14 cellular contexts compared by ENCODE assay signal in genomic region chr3:19046440-19046839, GRCh38.
DNase-seq lines count a peak whose midpoint lies in the region; ATAC-seq, FAIRE-seq and TF ChIP-seq lines count a peak whose summit lies in the region.
"Had no signal": no experiment of that assay in that cellular context is flagged by ENCODE, and none has a peak within 500 bp of the region (broad histone marks: within the 10 kb centered on the region; RNA-seq: fewer than 3 reads in every experiment).

No MANE protein-coding gene starts in this region.

- no peaks in the 10 kb centered on the region for H3K27me3 ChIP-seq in Loucy (ENCODE audit: insufficient read depth, low read length, poor library complexity, severe bottlenecking)

- H3K4me3 ChIP-seq in Loucy (ENCODE audit: low read length, poor library complexity, severe bottlenecking) = no peak overlapping the region
- H3K4me3 ChIP-seq in retinal pigment epithelial cell (ENCODE audit: low read length) = no peak overlapping the region
- H3K4me3 ChIP-seq: SK-N-MC had no signal

- DNase-seq in NCI-H82 (lab: John Stamatoyannopoulos, UW) (peak; percentile 2), NCI-H82 treated with DMSO at 0.1 percent for 48 hours (lab: John Stamatoyannopoulos, UW; ENCODE audit: unreplicated experiment) (no peak), chondrocyte (ENCODE audit: low spot score) (no peak), retinal pigment epithelial cell (ENCODE audit: low read depth) (no peak), NCI-H510A (lab: John Stamatoyannopoulos, UW) (no peak), GM12892 (ENCODE audit: insufficient read length) (no peak)
- DNase-seq: activated CD4-positive, CD25-positive, alpha-beta regulatory T cell; NCI-H2227 treated with DMSO at 0.1 percent for 48 hours; stimulated activated CD4-positive, alpha-beta T cell treated with anti-CD3 and anti-CD28 coated beads, Interleukin-4, amount 100 ng/mL, for 24 hours; stimulated activated naive CD4-positive, alpha-beta T cell had no signal

- no peak overlapping the region for H2AFZ ChIP-seq in Loucy (ENCODE audit: low read length)

- no peak for FAIRE-seq in GM12892 (lab: Jason Lieb, UNC)

- H3K4me1 Mint-ChIP-seq in chondrocyte (ENCODE audit: low read depth) = no peaks in the 10 kb centered on the region
- H3K4me1 Mint-ChIP-seq: mesothelial cell of epicardium had no signal

- H3K79me2 ChIP-seq in Loucy (ENCODE audit: insufficient read depth, low read length) = no peaks in the 10 kb centered on the region

- H3K36me3 ChIP-seq in Loucy (ENCODE audit: insufficient read depth, low read length) = no peaks in the 10 kb centered on the region

- TF ChIP-seq POLR2A in GM12892 (IDR thresholded peaks at IDR 0.05; ENCODE audit: low read depth, low read length) = no peak

- no peak overlapping the region for H3K4me2 ChIP-seq in Loucy (ENCODE audit: low read depth, low read length, poor library complexity, severe bottlenecking)

- H3K9me3 ChIP-seq in Loucy (ENCODE audit: insufficient read depth, low read depth, low read length) = no peaks in the 10 kb centered on the region

- H4K20me1 ChIP-seq in Loucy (ENCODE audit: insufficient read depth, low read length, poor library complexity, severe bottlenecking) = no peaks in the 10 kb centered on the region

- H3K4me3 Mint-ChIP-seq in chondrocyte (ENCODE audit: unreplicated experiment) = no peak overlapping the region
- H3K4me3 Mint-ChIP-seq: mesothelial cell of epicardium had no signal

- H3K27ac Mint-ChIP-seq in chondrocyte (ENCODE audit: unreplicated experiment) = no peak overlapping the region
- H3K27ac Mint-ChIP-seq: mesothelial cell of epicardium had no signal

- no peaks in the 10 kb centered on the region for H3K36me3 Mint-ChIP-seq in chondrocyte (ENCODE audit: low read depth)
- H3K36me3 Mint-ChIP-seq: mesothelial cell of epicardium had no signal

- H3K9ac ChIP-seq in Loucy (ENCODE audit: low read depth, low read length, poor library complexity, severe bottlenecking) = no peak overlapping the region

- peak; percentile 60 for TF ChIP-seq CTCF in Loucy (conservative IDR thresholded peaks at IDR 0.05; ENCODE audit: low read length)
- TF ChIP-seq CTCF in chondrocyte (IDR thresholded peaks at IDR 0.05) = peak; percentile 73
- TF ChIP-seq CTCF in retinal pigment epithelial cell (conservative IDR thresholded peaks at IDR 0.05; ENCODE audit: low read depth, low read length) = peak; percentile 20

- ATAC-seq in HG03342 (IDR thresholded peaks at IDR 0.05; ENCODE audit: unreplicated experiment) = no peak

- no peaks in the 10 kb centered on the region for H3K4me1 ChIP-seq in Loucy (ENCODE audit: insufficient read depth, low read length, poor library complexity, severe bottlenecking)

- no peaks in the 10 kb centered on the region for H3K9me3 Mint-ChIP-seq in chondrocyte (ENCODE audit: low read depth)
- H3K9me3 Mint-ChIP-seq: mesothelial cell of epicardium had no signal

- no peaks in the 10 kb centered on the region for H3K27me3 Mint-ChIP-seq in chondrocyte (ENCODE audit: low read depth)

- H3K9me2 ChIP-seq in Loucy (replicated peaks; ENCODE audit: low read depth, low read length) = no peaks in the 10 kb centered on the region

- H3F3A ChIP-seq in Loucy (ENCODE audit: low read depth) = no peaks in the 10 kb centered on the region

Comparison
In these comparisons a context has a peak if more than half of its experiments do, and no peak if none do; other contexts are left out.
1. CTCF ChIP-seq: peak in every context shown above with its lines; median percentile 73 in chondrocyte; 60 in Loucy; 20 in retinal pigment epithelial cell.